Comparison of ENCODE assay signal across 8 cellular contexts in genomic region chr4:8198206-8198905, GRCh38. TPM values are rescaled to one million over a fixed set of nuclear protein-coding genes. Genes with fewer than 3 reads are reported as not detected.
DNase-seq lines count a peak whose midpoint lies in the region; ATAC-seq and TF ChIP-seq lines count a peak whose summit lies in the region.

No MANE protein-coding gene starts in this region.

- ATAC-seq in HG03159 (IDR thresholded peaks at IDR 0.05; ENCODE audit: unreplicated experiment) = peak; percentile 3

- H3K27me3 ChIP-seq in breast epithelium (no peaks in the 10 kb centered on the region), uterus (no peaks in the 10 kb centered on the region)

- BruUV-seq in Calu3 (replicated peaks; lab: Mats Ljungman, UMichigan) = no TSS peak

- H3K27ac Mint-ChIP-seq in Calu3 (ENCODE audit: unreplicated experiment) (no peak overlapping the region), nephron (peak overlapping the region; percentile 85 to 95 (median 89))

- TF ChIP-seq CTCF in Calu3 (IDR thresholded peaks at IDR 0.05; ENCODE audit: unreplicated experiment) = no peak
- no peak for TF ChIP-seq CTCF in breast epithelium (IDR thresholded peaks at IDR 0.05)
- TF ChIP-seq CTCF in nephron (IDR thresholded peaks at IDR 0.05; ENCODE audit: unreplicated experiment in 3 of 3) = no peak
- no peak for TF ChIP-seq CTCF in uterus (IDR thresholded peaks at IDR 0.05)

- no peaks in the 10 kb centered on the region for H3K9me3 ChIP-seq in breast epithelium
- H3K9me3 ChIP-seq in uterus = no peaks in the 10 kb centered on the region

- H3K27me3 Mint-ChIP-seq in Calu3 (ENCODE audit: unreplicated experiment) (no peaks in the 10 kb centered on the region), nephron (ENCODE audit: low read depth) (peaks cover 17% of the 10 kb centered on the region)

- DNase-seq in Calu3 (no peak), breast epithelium (ENCODE audit: low spot score in 2 of 2) (peak in 1 of 2 donors; percentile 43), uterus (no peak), SW 1271 (lab: John Stamatoyannopoulos, UW) (no peak)
- DNase-seq in stimulated activated CD4-positive, alpha-beta T cell treated with anti-CD3 and anti-CD28 coated beads, Interleukin-1b, Interleukin-23, amount 100 ng/mL, for 48 hours = no peak
- no peak for DNase-seq in stimulated activated naive CD4-positive, alpha-beta T cell treated with Interleukin-2 at 50 U/mL for 16 hours (lab: John Stamatoyannopoulos, UW)

- H3K27ac ChIP-seq in breast epithelium (peak overlapping the region; percentile 72 to 82), uterus (peak overlapping the region in 1 of 2 donors; percentile 48)

- H3K36me3 Mint-ChIP-seq in Calu3 (ENCODE audit: insufficient read depth, unreplicated experiment) (peaks cover 17% of the 10 kb centered on the region), nephron (ENCODE audit: low read depth) (no peaks in the 10 kb centered on the region)

- H3K4me3 ChIP-seq in breast epithelium (peak overlapping the region in 2 of 3 donors; percentile 48 to 66), uterus (no peak overlapping the region)

- H3K36me3 ChIP-seq in breast epithelium (no peaks in the 10 kb centered on the region), uterus (no peaks in the 10 kb centered on the region)

- CTCF ChIA-PET in Calu3 (lab: Charles Lee) = interaction anchor here (1.1 to 2.1 kb wide), 2 partner anchors 22 to 44 kb away, joined by 4 to 16 read pairs; no protein-coding TSS in a partner anchor

- H3K4me1 ChIP-seq in breast epithelium (peaks cover 0 to 17% of the 10 kb centered on the region in 2 donors), uterus (peaks cover 0 to 8% of the 10 kb centered on the region in 2 donors)

- H3K9me3 Mint-ChIP-seq in Calu3 (ENCODE audit: low read depth, unreplicated experiment) (no peaks in the 10 kb centered on the region), nephron (no peaks in the 10 kb centered on the region)

- TF ChIP-seq POLR2A in breast epithelium (IDR thresholded peaks at IDR 0.05) (no peak), uterus (IDR thresholded peaks at IDR 0.05) (no peak)

- intact Hi-C loops in Calu3 (cut with micrococcal nuclease; ENCODE audit: unreplicated experiment) (no loop called here), breast epithelium (cut with DNase I; ENCODE audit: low total_unique reads) (no loop called here), uterus (cut with DNase I; ENCODE audit: low total_unique reads) (no loop called here)

- H3K4me3 Mint-ChIP-seq in Calu3 (ENCODE audit: low read depth, unreplicated experiment) (peak overlapping the region; percentile 79), nephron (peak overlapping the region; percentile 7 to 68 (median 39))

- peaks cover 27% of the 10 kb centered on the region for H3K4me1 Mint-ChIP-seq in Calu3 (ENCODE audit: low read depth, unreplicated experiment)
- peaks cover 44% of the 10 kb centered on the region for H3K4me1 Mint-ChIP-seq in nephron

RNA-seq across cellular contexts. Expression of gene SH3TC1, which starts 0.7 kb away (rescaled TPM):
- total RNA-seq in Calu3 (2022) (7.8 and 10.8 TPM in 2 replicates), breast epithelium (10 to 100 TPM; 16.4 to 28.8 (median 17.3) TPM), uterus (10 to 100 TPM in 2 of 4 donors, 1 to 10 TPM in 2; 5.1 to 16.4 (median 11.3) TPM)

RNA-seq across cellular contexts. Expression of gene ABLIM2, which starts 39.7 kb away (rescaled TPM):
- total RNA-seq in Calu3 (2022) (1.0 and 1.2 TPM in 2 replicates), breast epithelium (10 to 100 TPM in 1 of 3 donors, 1 to 10 TPM in 2; 4.8 to 11.5 (median 8.2) TPM), uterus (1 to 10 TPM in 2 of 4 donors, under 1 TPM in 2; 0.77 to 6.0 (median 1.5) TPM)

Comparison
In these comparisons a context has a peak if more than half of its experiments do, and no peak if none do; other contexts are left out.
1. H3K4me3 ChIP-seq: peak in breast epithelium (2 of 3); none in uterus (0 of 2).